Comparison of ENCODE assay signal across 8 cellular contexts in the genomic region with DNA sequence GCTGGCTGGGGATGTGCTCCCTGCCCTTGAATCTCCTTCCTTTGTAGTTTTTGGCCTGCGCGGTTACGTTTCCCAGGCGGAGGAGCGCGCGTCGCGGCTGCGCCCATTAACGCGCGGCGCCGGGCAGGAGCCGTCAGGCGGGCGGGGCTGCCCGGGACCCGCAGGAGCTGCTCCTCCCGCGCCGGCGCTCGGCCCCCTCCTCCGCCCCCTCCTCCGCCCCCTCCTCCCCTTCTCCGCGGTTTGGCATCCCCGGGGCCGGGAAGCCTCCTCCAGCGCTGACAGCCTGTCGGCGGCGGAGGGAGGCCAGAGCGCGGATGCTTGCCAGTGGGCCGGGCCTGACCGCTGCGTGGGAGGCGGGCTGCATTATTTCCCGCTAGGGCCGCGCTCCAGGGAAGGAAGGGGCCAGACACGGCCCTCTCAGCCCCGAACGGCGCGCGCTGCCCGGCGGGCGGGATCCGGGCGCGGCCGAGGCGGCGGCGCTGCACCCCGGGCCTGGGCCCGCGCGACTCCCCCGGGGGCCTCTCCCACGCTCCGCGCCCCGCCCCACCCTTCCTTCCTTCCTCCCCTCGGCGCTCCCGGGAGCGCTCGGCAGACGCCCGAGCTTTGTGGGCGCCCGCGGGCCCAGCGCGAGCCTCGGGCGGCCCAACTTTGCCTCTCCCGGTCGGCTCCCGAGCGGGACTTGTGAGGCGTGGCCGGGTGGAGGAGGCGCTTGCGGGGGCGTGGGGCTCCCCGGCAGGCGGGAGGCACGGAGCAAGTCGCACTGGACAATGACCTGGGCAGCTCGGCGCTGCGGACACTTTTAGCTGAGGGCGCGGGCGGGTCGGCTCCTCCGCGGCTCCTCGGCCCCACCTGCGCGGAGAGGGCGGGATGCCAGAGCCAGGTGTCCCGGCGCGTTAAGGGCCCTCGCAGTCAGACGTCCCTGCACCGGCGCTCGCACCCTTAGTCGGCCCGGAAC. TPM values are rescaled to one million over a fixed set of nuclear protein-coding genes. Genes with fewer than 3 reads are reported as not detected.
DNase-seq lines count a peak whose midpoint lies in the region.

Gene DCLK2, plus strand, starts transcription at position 405 of the 955 bp plus-strand sequence. CDS start 583 bp downstream, outside the sequence.

- H3K27me3 Mint-ChIP-seq in activated naive CD4-positive, alpha-beta T cell treated with anti-CD3 and anti-CD28 coated beads for 36 hours (ENCODE audit: low read depth), result peaks cover 50% of the 10 kb centered on the region

- intact Hi-C loops in activated naive CD4-positive, alpha-beta T cell treated with anti-CD3 and anti-CD28 coated beads for 36 hours (cut with micrococcal nuclease), result no loop called here

- no peak within 1 kb of the TSS for H3K27ac Mint-ChIP-seq in activated naive CD4-positive, alpha-beta T cell treated with anti-CD3 and anti-CD28 coated beads for 36 hours

- peaks cover 1% of the 10 kb centered on the region for H3K9me3 Mint-ChIP-seq in activated naive CD4-positive, alpha-beta T cell treated with anti-CD3 and anti-CD28 coated beads for 36 hours

- CTCF ChIA-PET in activated naive CD4-positive, alpha-beta T cell treated with anti-CD3 and anti-CD28 coated beads for 36 hours (lab: Charles Lee), result no interaction called here

- H3K36me3 Mint-ChIP-seq in activated naive CD4-positive, alpha-beta T cell treated with anti-CD3 and anti-CD28 coated beads for 36 hours (ENCODE audit: low read depth), result no peaks in the 10 kb centered on the region

- H3K4me1 Mint-ChIP-seq in activated naive CD4-positive, alpha-beta T cell treated with anti-CD3 and anti-CD28 coated beads for 36 hours (ENCODE audit: low read depth), result peaks cover 8% of the 10 kb centered on the region

- H3K4me3 Mint-ChIP-seq in activated naive CD4-positive, alpha-beta T cell treated with anti-CD3 and anti-CD28 coated beads for 36 hours, result peak within 1 kb of the TSS; percentile 48

- peak; percentile 6 for DNase-seq in activated naive CD4-positive, alpha-beta T cell treated with anti-CD3 and anti-CD28 coated beads for 36 hours
- DNase-seq in activated naive CD4-positive, alpha-beta T cell treated with Interleukin-2 at 50 U/mL for 16 hours, result no peak
- DNase-seq in LHCN-M2 (ENCODE audit: low read depth) (peak; percentile 72), SK-N-DZ (ENCODE audit: low spot score) (peak; percentile 74), dermis microvascular lymphatic vessel endothelial cell (ENCODE audit: low read depth in 2 of 2) (peak; percentile 18 to 76), left kidney (ENCODE audit: low read depth, low spot score) (peak; percentile 92), NK-92 (lab: John Stamatoyannopoulos, UW; ENCODE audit: unreplicated experiment) (no peak)
- peak; percentile 31 for DNase-seq in stimulated activated CD8-positive, alpha-beta memory T cell treated with anti-CD3 and anti-CD28 coated beads, Interleukin-4, amount 100 ng/mL, for 48 hours

RNA-seq across cellular contexts. Expression of gene DCLK2, which starts in this region (rescaled TPM):
- not detected for total RNA-seq in activated naive CD4-positive, alpha-beta T cell treated with anti-CD3 and anti-CD28 coated beads for 36 hours
- total RNA-seq in LHCN-M2 (2014; rRNA removed), result 2.8 and 2.9 TPM in 2 replicates
- polyA plus RNA-seq in LHCN-M2 (2012), result 12.3 TPM
- polyA plus RNA-seq in SK-N-DZ (2014; cell fraction: cytosol; rRNA removed), result 19.7 and 21.2 TPM in 2 replicates
- polyA plus RNA-seq in SK-N-DZ (2014; cell fraction: nucleus; rRNA removed), result 13.4 and 18.4 TPM in 2 replicates
- total RNA-seq in dermis microvascular lymphatic vessel endothelial cell, result 1.9 and 3.9 TPM in 2 replicates

Comparison
In these comparisons a context has a peak if more than half of its experiments do, and no peak if none do; other contexts are left out.
1. Peak in DNase-seq in activated naive CD4-positive, alpha-beta T cell treated with anti-CD3 and anti-CD28 coated beads for 36 hours; RNA of the gene not detected or under 1 TPM.
2. DNase-seq: peak in LHCN-M2 (single experiment), SK-N-DZ (single experiment), dermis microvascular lymphatic vessel endothelial cell (2 of 2), left kidney (single experiment) and stimulated activated CD8-positive, alpha-beta memory T cell treated with anti-CD3 and anti-CD28 coated beads, Interleukin-4, amount 100 ng/mL, for 48 hours (single experiment); none in activated naive CD4-positive, alpha-beta T cell treated with Interleukin-2 at 50 U/mL for 16 hours (single experiment) and NK-92 (single experiment).